1 cellular context compared by ENCODE assay signal in genomic region chr7:29873644-29874294, GRCh38.
TF ChIP-seq lines count a peak whose summit lies in the region.

No MANE protein-coding gene starts in this region.

TF ChIP-seq in K562, 482 proteins besides CTCF, POLR2A, EP300 and RAD21 (continued from another document):
- TF ChIP-seq ZBTB40 (IDR thresholded peaks at IDR 0.05) (no peak), ZBTB40 (CRISPR knock-in tag; IDR thresholded peaks at IDR 0.05) (no peak), MAFF (IDR thresholded peaks at IDR 0.05; ENCODE audit: low read length) (peak; percentile 80), C11orf30 (IDR thresholded peaks at IDR 0.05; ENCODE audit: low read depth) (peak; percentile 72), PCBP2 (IDR thresholded peaks at IDR 0.05; ENCODE audit: low read depth, low read length, poor library complexity, severe bottlenecking) (no peak), ZNF239 (CRISPR knock-in tag; IDR thresholded peaks at IDR 0.05) (no peak), MAFK (IDR thresholded peaks at IDR 0.05; ENCODE audit: low read length) (peak; percentile 60; the same call in 1 of the 2 replicates), ZNF277 (CRISPR knock-in tag; IDR thresholded peaks at IDR 0.05; ENCODE audit: borderline replicate concordance) (no peak), UBTF (IDR thresholded peaks at IDR 0.05; ENCODE audit: borderline replicate concordance in 1 of 2, low read depth in 2 of 2, low read length in 2 of 2) (no peak), ID3 (CRISPR knock-in tag; IDR thresholded peaks at IDR 0.05) (no peak), ID3 (tag; IDR thresholded peaks at IDR 0.05) (no peak), TCFL5 (CRISPR knock-in tag; conservative IDR thresholded peaks at IDR 0.05) (no peak), ATF2 (CRISPR knock-in tag; IDR thresholded peaks at IDR 0.05) (no peak), ZNF282 (CRISPR knock-in tag; IDR thresholded peaks at IDR 0.05) (no peak), NFATC3 (IDR thresholded peaks at IDR 0.05) (no peak), ZNF232 (CRISPR knock-in tag; IDR thresholded peaks at IDR 0.05) (no peak), NFIC (IDR thresholded peaks at IDR 0.05) (no peak), SMAD4 (CRISPR knock-in tag; conservative IDR thresholded peaks at IDR 0.05) (no peak), SMAD3 (CRISPR knock-in tag; conservative IDR thresholded peaks at IDR 0.05) (no peak), PHF20 (IDR thresholded peaks at IDR 0.05; ENCODE audit: partially characterized antibody) (no peak)
